ENCODE assay signal across 17 cellular contexts in the genomic region with DNA sequence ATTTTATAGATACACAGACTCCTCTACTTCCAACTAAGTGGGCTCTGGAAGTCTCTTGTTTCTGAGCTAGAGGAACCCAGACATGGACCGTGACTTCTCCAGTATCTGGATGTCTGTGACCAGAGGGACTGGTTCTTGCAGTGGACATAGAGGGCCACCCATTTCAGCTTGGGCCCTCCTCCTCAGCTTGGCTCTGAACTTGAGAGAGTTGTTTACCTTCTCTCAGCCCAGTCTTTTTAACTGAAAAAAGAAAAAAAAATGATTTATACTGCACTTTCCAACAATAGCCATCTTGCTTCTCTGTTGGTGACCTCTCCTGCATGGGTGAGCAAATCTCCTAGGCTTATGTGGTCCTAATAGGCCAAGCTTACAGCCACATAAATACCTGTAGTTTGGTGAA.
DNase-seq lines count a peak whose midpoint lies in the region; ATAC-seq and TF ChIP-seq lines count a peak whose summit lies in the region.
"Had no signal": no experiment of that assay in that cellular context is flagged by ENCODE, and none has a peak within 500 bp of the region (broad histone marks: within the 10 kb centered on the region; RNA-seq: fewer than 3 reads in every experiment).

No MANE protein-coding gene starts in this region.

- no peaks in the 10 kb centered on the region for H3K4me1 Mint-ChIP-seq in stimulated activated effector memory CD8-positive, alpha-beta T cell treated with anti-CD3 and anti-CD28 coated beads, Interleukin-12 subunit alpha, Interleukin-12 subunit beta, amount 100 ng/mL, for 72 hours
- H3K4me1 Mint-ChIP-seq in Calu3 (ENCODE audit: low read depth, unreplicated experiment) = no peaks in the 10 kb centered on the region
- H3K4me1 Mint-ChIP-seq: CD8-positive, alpha-beta memory T cell had no signal

- no peaks in the 10 kb centered on the region for H3F3A ChIP-seq in SK-N-SH (replicated peaks; ENCODE audit: insufficient read depth)

- H3K27ac ChIP-seq in SK-N-SH (ENCODE audit: low read depth in 2 of 2, low read length in 1 of 2) = no peak overlapping the region
- peak overlapping the region; percentile 94 for H3K27ac ChIP-seq in SJCRH30
- H3K27ac ChIP-seq: BLaER1 had no signal

- DNase-seq in SK-N-SH (no peak), SJCRH30 (no peak), myocyte (ENCODE audit: low read depth) (peak; percentile 51), Calu3 (no peak), GF-D8 (lab: John Stamatoyannopoulos, UW) (no peak), NCI-H2029 treated with DMSO at 0.1 percent for 48 hours (lab: John Stamatoyannopoulos, UW) (no peak)
- no peak for DNase-seq in stimulated activated effector memory CD8-positive, alpha-beta T cell treated with anti-CD3 and anti-CD28 coated beads, Interleukin-12 subunit alpha, Interleukin-12 subunit beta, amount 100 ng/mL, for 72 hours (ENCODE audit: low spot score in 2 of 2)
- DNase-seq: 8988T; CD8-positive, alpha-beta memory T cell; MG63; NCI-H1092; NCI-H446; NK-92 treated with Interleukin-12 subunit alpha and Interleukin-12 subunit beta, amount 100 ng/mL, for 24 hours; OCI-M1; RPMI8226 had no signal

- no peak overlapping the region for H3K9ac ChIP-seq in SK-N-SH
- H3K9ac ChIP-seq: BLaER1 had no signal

- peaks cover 27 to 49% of the 10 kb centered on the region in 2 experiments for H3K36me3 ChIP-seq in SK-N-SH (replicated peaks in 1 of 2; ENCODE audit: control insufficient read depth in 1 of 2, insufficient read depth in 2 of 2, low read length in 1 of 2)
- H3K36me3 ChIP-seq in SJCRH30 = peaks cover 71% of the 10 kb centered on the region

- no peaks in the 10 kb centered on the region for H4K20me1 ChIP-seq in SK-N-SH (ENCODE audit: insufficient read depth)
- H4K20me1 ChIP-seq: BLaER1 had no signal

- no peak for TF ChIP-seq EP300 in SK-N-SH (IDR thresholded peaks at IDR 0.05; ENCODE audit: borderline replicate concordance in 1 of 2, low read depth in 1 of 2, low read length in 1 of 2)

- BruUV-seq in Calu3 (replicated peaks; lab: Mats Ljungman, UMichigan) = no TSS peak

- H3K27me3 ChIP-seq in SK-N-SH (ENCODE audit: insufficient read depth) (no peaks in the 10 kb centered on the region), SJCRH30 (no peaks in the 10 kb centered on the region)
- H3K27me3 ChIP-seq: BLaER1, MG63 had no signal

- H3K27me3 Mint-ChIP-seq in Calu3 (ENCODE audit: unreplicated experiment) = no peaks in the 10 kb centered on the region
- H3K27me3 Mint-ChIP-seq: CD8-positive, alpha-beta memory T cell had no signal

- H3K4me3 Mint-ChIP-seq in stimulated activated effector memory CD8-positive, alpha-beta T cell treated with anti-CD3 and anti-CD28 coated beads, Interleukin-12 subunit alpha, Interleukin-12 subunit beta, amount 100 ng/mL, for 72 hours = no peak overlapping the region
- H3K4me3 Mint-ChIP-seq in Calu3 (ENCODE audit: low read depth, unreplicated experiment) = no peak overlapping the region
- H3K4me3 Mint-ChIP-seq: CD8-positive, alpha-beta memory T cell had no signal

- H3K4me3 ChIP-seq in SK-N-SH (ENCODE audit: low read depth in 2 of 2, low read length in 1 of 2) = no peak overlapping the region
- H3K4me3 ChIP-seq in SJCRH30 = no peak overlapping the region
- H3K4me3 ChIP-seq: BLaER1, MG63 had no signal

- ATAC-seq in SK-N-SH treated with all-trans-retinoic acid at 6 μM for 48 hours = peak; percentile 25; the same call in 1 of the 3 replicates
- ATAC-seq in stimulated activated effector memory CD8-positive, alpha-beta T cell treated with anti-CD3 and anti-CD28 coated beads, Interleukin-12 subunit alpha, Interleukin-12 subunit beta, amount 100 ng/mL, for 72 hours = no peak

- H2AFZ ChIP-seq in SK-N-SH (ENCODE audit: low read depth) = no peak overlapping the region

- H3K9me3 Mint-ChIP-seq in stimulated activated effector memory CD8-positive, alpha-beta T cell treated with anti-CD3 and anti-CD28 coated beads, Interleukin-12 subunit alpha, Interleukin-12 subunit beta, amount 100 ng/mL, for 72 hours = no peaks in the 10 kb centered on the region
- H3K9me3 Mint-ChIP-seq in Calu3 (ENCODE audit: low read depth, unreplicated experiment) = no peaks in the 10 kb centered on the region
- H3K9me3 Mint-ChIP-seq: CD8-positive, alpha-beta memory T cell had no signal

- peak overlapping the region; percentile 32 for H3K27ac Mint-ChIP-seq in stimulated activated effector memory CD8-positive, alpha-beta T cell treated with anti-CD3 and anti-CD28 coated beads, Interleukin-12 subunit alpha, Interleukin-12 subunit beta, amount 100 ng/mL, for 72 hours
- H3K27ac Mint-ChIP-seq in Calu3 (ENCODE audit: unreplicated experiment) = no peak overlapping the region

- POLR2A ChIA-PET in SK-N-SH (lab: Yijun Ruan, JAX) = no interaction called here

- peaks cover 23% of the 10 kb centered on the region for H3K36me3 Mint-ChIP-seq in stimulated activated effector memory CD8-positive, alpha-beta T cell treated with anti-CD3 and anti-CD28 coated beads, Interleukin-12 subunit alpha, Interleukin-12 subunit beta, amount 100 ng/mL, for 72 hours
- H3K36me3 Mint-ChIP-seq in Calu3 (ENCODE audit: insufficient read depth, unreplicated experiment) = peaks cover 15% of the 10 kb centered on the region

- H3K4me1 ChIP-seq in SK-N-SH (ENCODE audit: control insufficient read depth in 1 of 2, insufficient read depth in 2 of 2, low read depth in 1 of 2, low read length in 1 of 2) (no peaks in the 10 kb centered on the region; a peak in 2 of 4 replicates), SJCRH30 (peaks cover 31% of the 10 kb centered on the region)
- H3K4me1 ChIP-seq: BLaER1 had no signal

- no peaks in the 10 kb centered on the region for H3K9me3 ChIP-seq in SK-N-SH
- H3K9me3 ChIP-seq in SJCRH30 (replicated peaks) = no peaks in the 10 kb centered on the region
- H3K9me3 ChIP-seq: BLaER1, MG63 had no signal

- TF ChIP-seq RAD21 in SK-N-SH (IDR thresholded peaks at IDR 0.05; ENCODE audit: low read length) = no peak

- CTCF ChIA-PET in SK-N-SH (lab: Yijun Ruan, JAX) = interaction anchor here (0.8 to 1.3 kb wide), 3 partner anchors 29 to 294 kb away, joined by 3 read pairs; no protein-coding TSS in a partner anchor
- CTCF ChIA-PET in Calu3 (lab: Charles Lee) = no interaction called here

- intact Hi-C loops in Calu3 (cut with micrococcal nuclease; ENCODE audit: unreplicated experiment) = no loop called here

- H3K9me2 ChIP-seq in SK-N-SH = no peaks in the 10 kb centered on the region

- no peak overlapping the region for H3K4me2 ChIP-seq in SK-N-SH
- H3K4me2 ChIP-seq: BLaER1 had no signal

- TF ChIP-seq CTCF in SK-N-SH (IDR thresholded peaks at IDR 0.05) (no peak), Calu3 (IDR thresholded peaks at IDR 0.05; ENCODE audit: unreplicated experiment) (no peak)

- 100% methylated on average over 1 of the region's 1 CpG for WGBS in SK-N-SH (ENCODE audit: low lambda C conversion rate)

- H3K79me2 ChIP-seq in SK-N-SH (ENCODE audit: insufficient read depth) = no peaks in the 10 kb centered on the region; the same call in 1 of the 2 replicates

TF ChIP-seq in SK-N-SH treated with all-trans-retinoic acid at 6 μM for 48 hours, 23 proteins besides CTCF, POLR2A, EP300 and RAD21 (continues in another document):
- TF ChIP-seq OSR1 (CRISPR knock-in tag; IDR thresholded peaks at IDR 0.05) (no peak), ZC3H10 (CRISPR knock-in tag; IDR thresholded peaks at IDR 0.05) (no peak), ARNTL (CRISPR knock-in tag; IDR thresholded peaks at IDR 0.05; ENCODE audit: borderline replicate concordance, low read depth) (no peak), ISL1 (CRISPR knock-in tag; IDR thresholded peaks at IDR 0.05) (no peak), ZNF8 (CRISPR knock-in tag; IDR thresholded peaks at IDR 0.05) (no peak), BACH2 (CRISPR knock-in tag; IDR thresholded peaks at IDR 0.05; ENCODE audit: borderline replicate concordance) (no peak), CSDC2 (CRISPR knock-in tag; IDR thresholded peaks at IDR 0.05) (no peak)

TF ChIP-seq in SK-N-SH, 30 proteins besides CTCF, POLR2A, EP300 and RAD21:
- TF ChIP-seq, protein P1, sequence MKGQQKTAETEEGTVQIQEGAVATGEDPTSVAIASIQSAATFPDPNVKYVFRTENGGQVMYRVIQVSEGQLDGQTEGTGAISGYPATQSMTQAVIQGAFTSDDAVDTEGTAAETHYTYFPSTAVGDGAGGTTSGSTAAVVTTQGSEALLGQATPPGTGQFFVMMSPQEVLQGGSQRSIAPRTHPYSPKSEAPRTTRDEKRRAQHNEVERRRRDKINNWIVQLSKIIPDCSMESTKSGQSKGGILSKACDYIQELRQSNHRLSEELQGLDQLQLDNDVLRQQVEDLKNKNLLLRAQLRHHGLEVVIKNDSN (IDR thresholded peaks at IDR 0.05; ENCODE audit: borderline replicate concordance, low read depth) = no peak
- TF ChIP-seq TAF1 (IDR thresholded peaks at IDR 0.05; ENCODE audit: borderline replicate concordance, low read depth, low read length) (no peak), EZH2phosphoT487 (IDR thresholded peaks at IDR 0.05; ENCODE audit: borderline replicate concordance, low read depth) (no peak), RCOR1 (IDR thresholded peaks at IDR 0.05; ENCODE audit: low read length) (no peak)
- TF ChIP-seq, protein P2, sequence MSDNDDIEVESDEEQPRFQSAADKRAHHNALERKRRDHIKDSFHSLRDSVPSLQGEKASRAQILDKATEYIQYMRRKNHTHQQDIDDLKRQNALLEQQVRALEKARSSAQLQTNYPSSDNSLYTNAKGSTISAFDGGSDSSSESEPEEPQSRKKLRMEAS (IDR thresholded peaks at IDR 0.05; ENCODE audit: low read depth) = no peak
- TF ChIP-seq, protein P3, sequence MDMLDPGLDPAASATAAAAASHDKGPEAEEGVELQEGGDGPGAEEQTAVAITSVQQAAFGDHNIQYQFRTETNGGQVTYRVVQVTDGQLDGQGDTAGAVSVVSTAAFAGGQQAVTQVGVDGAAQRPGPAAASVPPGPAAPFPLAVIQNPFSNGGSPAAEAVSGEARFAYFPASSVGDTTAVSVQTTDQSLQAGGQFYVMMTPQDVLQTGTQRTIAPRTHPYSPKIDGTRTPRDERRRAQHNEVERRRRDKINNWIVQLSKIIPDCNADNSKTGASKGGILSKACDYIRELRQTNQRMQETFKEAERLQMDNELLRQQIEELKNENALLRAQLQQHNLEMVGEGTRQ (IDR thresholded peaks at IDR 0.05; ENCODE audit: borderline replicate concordance, low read depth, low read length) = no peak
TF ChIP-seq in SK-N-SH: peak in this region for 0.
